In genomic region chr3:129345971-129346370, GRCh38 we compare ENCODE assay signal across 27 cellular contexts.
DNase-seq lines count a peak whose midpoint lies in the region; ATAC-seq and TF ChIP-seq lines count a peak whose summit lies in the region.
"Had no signal": no experiment of that assay in that cellular context is flagged by ENCODE, and none has a peak within 500 bp of the region (broad histone marks: within the 10 kb centered on the region; RNA-seq: fewer than 3 reads in every experiment).

No MANE protein-coding gene starts in this region.

- H3K27me3 Mint-ChIP-seq in mesothelial cell of epicardium (ENCODE audit: low read depth) = no peaks in the 10 kb centered on the region

- peaks cover 34% of the 10 kb centered on the region for H3K4me1 Mint-ChIP-seq in mesothelial cell of epicardium

- H3K27me3 ChIP-seq in GM23248 (replicated peaks; ENCODE audit: insufficient read depth) (0 out of 2 replicates have a peak, but pooled peaks cover 8% of the 10 kb centered on the region), H7 (ENCODE audit: control insufficient read depth, insufficient read depth, low read length) (no peaks in the 10 kb centered on the region)
- H3K27me3 ChIP-seq: ascending aorta had no signal

- 9 to 10% methylated on average over 3 of the region's 3 CpGs for WGBS in GM23248 (ENCODE audit: low coverage in 1 of 2, low lambda C conversion rate in 2 of 2, missing lambda C conversion rate in 2 of 2), 2 experiments

- no peaks in the 10 kb centered on the region for H3K4me1 ChIP-seq in GM23248 (ENCODE audit: insufficient read depth)

- TF ChIP-seq CTCF in AG10803 (conservative IDR thresholded peaks at IDR 0.05; ENCODE audit: low read length) (no peak), mesothelial cell of epicardium (IDR thresholded peaks at IDR 0.05; ENCODE audit: unreplicated experiment) (no peak)

- no peaks in the 10 kb centered on the region for H3K79me2 ChIP-seq in GM23248 (ENCODE audit: insufficient read depth)

- no peak overlapping the region for H2AFZ ChIP-seq in GM23248

- in situ Hi-C loops in GM23248 (cut with MboI) = no loop called here

- no peak for ATAC-seq in HG02981 (IDR thresholded peaks at IDR 0.05; ENCODE audit: unreplicated experiment)
- ATAC-seq: activated CD4-positive, CD25-positive, alpha-beta regulatory T cell treated with anti-CD3 and anti-CD28 coated beads, Interleukin-2, amount 50 U/mL, for 24 hours; activated CD8-positive, alpha-beta memory T cell treated with anti-CD3 and anti-CD28 coated beads, Interleukin-2, amount 10 ng/mL, durations not matched to agents 7 days and 5 days; K562 had no signal

- DNase-seq in AG10803 (ENCODE audit: low read depth) = peak; percentile 27
- peak; percentile 32 for DNase-seq in GM23248
- peak; percentile 23 for DNase-seq in cerebellum (ENCODE audit: low spot score)
- no peak for DNase-seq in mesothelial cell of epicardium (ENCODE audit: low spot score in 2 of 2, unreplicated experiment in 2 of 2)
- no peak for DNase-seq in H7
- DNase-seq in NCI-H524 treated with DMSO at 0.1 percent for 48 hours (lab: John Stamatoyannopoulos, UW) = no peak
- DNase-seq: ACHN; activated CD4-positive, alpha-beta T cell treated with anti-CD3 and anti-CD28 coated beads, Interleukin-2, amount 50 U/mL, for 4 hours; activated CD8-positive, alpha-beta memory T cell treated with anti-CD3 and anti-CD28 coated beads, Interleukin-2, amount 10 ng/mL, durations not matched to agents 7 days and 5 days; activated gamma-delta T cell treated with Interleukin-2 at 50 U/mL for 16 hours; activated T-cell treated with anti-CD3 and anti-CD28 coated beads, Interleukin-2, amount 50 U/mL, for 48 hours; hippocampal formation; mammary epithelial cell; MM.1S; NCI-H1105 treated with DMSO at 0.1 percent for 48 hours; NCI-H187 treated with DMSO at 0.1 percent for 48 hours; NCI-H2171; NCI-H524; stimulated activated CD4-positive, alpha-beta T cell treated with anti-CD3 and anti-CD28 coated beads, Interleukin-4, amount 100 ng/mL, for 24 hours had no signal

- no peak overlapping the region for H3K4me3 Mint-ChIP-seq in mesothelial cell of epicardium
- H3K4me3 Mint-ChIP-seq: activated CD8-positive, alpha-beta memory T cell treated with anti-CD3 and anti-CD28 coated beads, Interleukin-2, amount 10 ng/mL, durations not matched to agents 7 days and 5 days; dendritic cell treated with granulocyte-macrophage colony-stimulating factor and Interleukin-4, amounts not matched to agents 40 ng/mL and 50 ng/mL, for 4 days had no signal

- no peak overlapping the region for H3K27ac ChIP-seq in GM23248
- H3K27ac ChIP-seq: ascending aorta, BLaER1, prostate gland, tibial nerve had no signal

- no peaks in the 10 kb centered on the region for H3K9me2 ChIP-seq in GM23248 (ENCODE audit: insufficient read depth)

- no peaks in the 10 kb centered on the region for H3F3A ChIP-seq in GM23248 (ENCODE audit: insufficient read depth)

- H3K4me3 ChIP-seq in AG10803 (ENCODE audit: low read length) = no peak overlapping the region
- H3K4me3 ChIP-seq in GM23248 = no peak overlapping the region
- H3K4me3 ChIP-seq in H7 (ENCODE audit: insufficient read depth, low read depth, low read length) = no peak overlapping the region
- H3K4me3 ChIP-seq: ascending aorta, BLaER1, K562, prostate gland, tibial nerve had no signal

- H3K4me2 ChIP-seq in GM23248 (ENCODE audit: unreplicated experiment) = no peak overlapping the region

- H4K20me1 ChIP-seq in GM23248 (ENCODE audit: insufficient read depth) = no peaks in the 10 kb centered on the region
- H4K20me1 ChIP-seq: BLaER1 had no signal

- H3K9me3 Mint-ChIP-seq in mesothelial cell of epicardium = no peaks in the 10 kb centered on the region

- H3K36me3 Mint-ChIP-seq in mesothelial cell of epicardium = no peaks in the 10 kb centered on the region
- H3K36me3 Mint-ChIP-seq: activated CD8-positive, alpha-beta memory T cell treated with anti-CD3 and anti-CD28 coated beads, Interleukin-2, amount 10 ng/mL, durations not matched to agents 7 days and 5 days had no signal

- no peaks in the 10 kb centered on the region for H3K9me3 ChIP-seq in GM23248 (ENCODE audit: low read depth)
- H3K9me3 ChIP-seq: ascending aorta, prostate gland, tibial nerve had no signal

- no peaks in the 10 kb centered on the region for H3K36me3 ChIP-seq in GM23248 (ENCODE audit: low read depth)
- H3K36me3 ChIP-seq in H7 (replicated peaks; ENCODE audit: control insufficient read depth, insufficient read depth, low read length) = no peaks in the 10 kb centered on the region
- H3K36me3 ChIP-seq: ascending aorta, BLaER1, prostate gland, tibial nerve had no signal

- H3K9ac ChIP-seq in GM23248 = no peak overlapping the region
- H3K9ac ChIP-seq: BLaER1 had no signal

- peak overlapping the region; percentile 80 for H3K27ac Mint-ChIP-seq in mesothelial cell of epicardium
- H3K27ac Mint-ChIP-seq: activated CD8-positive, alpha-beta memory T cell treated with anti-CD3 and anti-CD28 coated beads, Interleukin-2, amount 10 ng/mL, durations not matched to agents 7 days and 5 days; dendritic cell treated with granulocyte-macrophage colony-stimulating factor and Interleukin-4, amounts not matched to agents 40 ng/mL and 50 ng/mL, for 4 days had no signal

Comparison
In these comparisons a context has a peak if more than half of its experiments do, and no peak if none do; other contexts are left out.
1. DNase-seq: peak in AG10803 (single experiment), GM23248 (single experiment) and cerebellum (single experiment); none in mesothelial cell of epicardium (0 of 2), H7 (single experiment) and NCI-H524 treated with DMSO at 0.1 percent for 48 hours (single experiment).